Comparison of ENCODE assay signal across 35 cellular contexts in the genomic region with DNA sequence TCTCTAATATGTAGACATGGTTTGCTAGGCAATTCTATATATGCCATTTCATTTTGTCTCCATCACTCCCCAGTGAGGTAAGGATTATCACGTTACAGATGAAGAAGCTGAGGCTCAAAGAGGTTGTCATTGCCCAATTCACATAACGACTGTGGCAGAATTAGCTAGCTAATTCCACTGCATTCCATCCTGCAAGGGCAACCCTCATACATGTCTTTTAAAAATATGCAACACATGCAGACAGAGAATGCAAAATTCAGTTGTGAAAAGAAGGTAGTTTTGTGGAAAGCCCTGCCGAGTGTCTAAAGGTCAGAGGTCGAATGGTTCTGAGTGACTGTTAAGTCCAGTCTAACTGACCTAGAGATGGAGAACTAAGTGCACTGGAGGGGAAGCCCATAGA.
"Had no signal": no experiment of that assay in that cellular context is flagged by ENCODE, and none has a peak within 500 bp of the region (broad histone marks: within the 10 kb centered on the region; RNA-seq: fewer than 3 reads in every experiment).

No MANE protein-coding gene starts in this region.

- H3K4me2 ChIP-seq: KMS-11 had no signal

- H3K27ac ChIP-seq: KMS-11 had no signal

- H3K4me3 ChIP-seq: MG63 had no signal

- DNase-seq: Karpas-422, Kasumi-1, MG63, MM.1S, MV-4-11, NCI-H1048, NCI-H1092, NCI-H1092 treated with DMSO at 0.1 percent for 48 hours, NCI-H1105, NCI-H1105 treated with DMSO at 0.1 percent for 48 hours, NCI-H1417, NCI-H1417 treated with DMSO at 0.1 percent for 48 hours, NCI-H1436, NCI-H1436 treated with DMSO at 0.1 percent for 48 hours, NCI-H146, NCI-H1694, NCI-H1694 treated with DMSO at 0.1 percent for 48 hours, NCI-H187, NCI-H187 treated with DMSO at 0.1 percent for 48 hours, NCI-H1930, NCI-H2029, NCI-H2029 treated with DMSO at 0.1 percent for 48 hours, NCI-H2081, NCI-H2081 treated with DMSO at 0.1 percent for 48 hours, NCI-H2107, NCI-H2171, NCI-H2171 treated with DMSO at 0.1 percent for 48 hours, NCI-H2227 treated with DMSO at 0.1 percent for 48 hours, NCI-H226, NCI-H345, NCI-H446, NCI-H446 treated with DMSO at 0.1 percent for 48 hours, NCI-H510A, NCI-H510A treated with DMSO at 0.1 percent for 48 hours had no signal

- H3K27me3 ChIP-seq: MG63 had no signal

- H3K9me3 ChIP-seq: MG63 had no signal

- H3K9ac ChIP-seq: KMS-11 had no signal

- H3K36me3 ChIP-seq: MG63 had no signal
